In the genomic region with DNA sequence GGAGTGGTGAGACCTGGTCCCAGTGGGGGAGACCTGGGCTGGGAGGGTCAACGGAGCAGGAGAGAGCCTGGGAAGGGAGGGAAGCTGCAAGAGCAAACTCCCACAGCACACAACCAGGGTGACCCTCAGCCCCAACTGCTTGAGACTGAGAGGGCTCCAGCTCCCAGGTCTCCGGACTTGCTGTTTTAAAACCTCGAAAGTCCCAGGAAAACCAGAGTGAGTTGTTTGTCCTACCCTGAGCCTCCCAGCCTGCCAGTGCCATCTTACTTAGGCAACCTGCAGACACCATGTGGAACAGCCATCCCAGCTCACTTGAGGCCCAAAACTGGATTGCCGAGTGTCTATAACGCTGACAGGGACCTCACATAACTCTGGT, we compare ENCODE assay signal across 1 cellular context.
TF ChIP-seq lines count a peak whose summit lies in the region.

No MANE protein-coding gene starts in this region.

TF ChIP-seq in IMR-90, 13 proteins besides CTCF, POLR2A, EP300 and RAD21:
- TF ChIP-seq, protein P1, sequence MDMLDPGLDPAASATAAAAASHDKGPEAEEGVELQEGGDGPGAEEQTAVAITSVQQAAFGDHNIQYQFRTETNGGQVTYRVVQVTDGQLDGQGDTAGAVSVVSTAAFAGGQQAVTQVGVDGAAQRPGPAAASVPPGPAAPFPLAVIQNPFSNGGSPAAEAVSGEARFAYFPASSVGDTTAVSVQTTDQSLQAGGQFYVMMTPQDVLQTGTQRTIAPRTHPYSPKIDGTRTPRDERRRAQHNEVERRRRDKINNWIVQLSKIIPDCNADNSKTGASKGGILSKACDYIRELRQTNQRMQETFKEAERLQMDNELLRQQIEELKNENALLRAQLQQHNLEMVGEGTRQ (IDR thresholded peaks at IDR 0.05; ENCODE audit: low read depth, low read length): no peak
